In genomic region chr16:19881783-19882182, GRCh38 we compare ENCODE assay signal across 1 cellular context.
TF ChIP-seq lines count a peak whose summit lies in the region.

No MANE protein-coding gene starts in this region.

TF ChIP-seq in IMR-90, 13 proteins besides CTCF, POLR2A, EP300 and RAD21:
- TF ChIP-seq ELK1 (IDR thresholded peaks at IDR 0.05; ENCODE audit: borderline replicate concordance, low read depth, low read length) (no peak), CHD1 (IDR thresholded peaks at IDR 0.05; ENCODE audit: low read depth, low read length) (no peak), FOS (IDR thresholded peaks at IDR 0.05; ENCODE audit: low read depth, low read length) (no peak), MXI1 (IDR thresholded peaks at IDR 0.05; ENCODE audit: borderline replicate concordance, low read depth, low read length) (no peak), BHLHE40 (IDR thresholded peaks at IDR 0.05; ENCODE audit: low read depth, low read length) (no peak), MAZ (IDR thresholded peaks at IDR 0.05; ENCODE audit: borderline replicate concordance, low read depth, low read length) (no peak), CEBPB (IDR thresholded peaks at IDR 0.05; ENCODE audit: low read depth, low read length) (no peak)
